1 cellular context compared by ENCODE assay signal in genomic region chr12:106106129-106106566, GRCh38.
A peak's percentile ranks its signal among the peaks of the same experiment; 100 is the strongest.
TF ChIP-seq lines count a peak whose summit lies in the region.

No MANE protein-coding gene starts in this region.

TF ChIP-seq in HEK293, 187 proteins besides CTCF, POLR2A, EP300 and RAD21 (continued from another document):
- TF ChIP-seq PATZ1 (tag by site-specific recombination; IDR thresholded peaks at IDR 0.05): peak; percentile 46; the same call in 1 of the 2 replicates
- TF ChIP-seq MZF1 (tag by site-specific recombination; IDR thresholded peaks at IDR 0.05; ENCODE audit: borderline replicate concordance): no peak
- TF ChIP-seq PRDM4 (tag by site-specific recombination; IDR thresholded peaks at IDR 0.05): 0 out of 2 replicates have a peak, but pooled peaks have one; percentile 26
